Comparison of ENCODE assay signal across 8 cellular contexts in the genomic region with DNA sequence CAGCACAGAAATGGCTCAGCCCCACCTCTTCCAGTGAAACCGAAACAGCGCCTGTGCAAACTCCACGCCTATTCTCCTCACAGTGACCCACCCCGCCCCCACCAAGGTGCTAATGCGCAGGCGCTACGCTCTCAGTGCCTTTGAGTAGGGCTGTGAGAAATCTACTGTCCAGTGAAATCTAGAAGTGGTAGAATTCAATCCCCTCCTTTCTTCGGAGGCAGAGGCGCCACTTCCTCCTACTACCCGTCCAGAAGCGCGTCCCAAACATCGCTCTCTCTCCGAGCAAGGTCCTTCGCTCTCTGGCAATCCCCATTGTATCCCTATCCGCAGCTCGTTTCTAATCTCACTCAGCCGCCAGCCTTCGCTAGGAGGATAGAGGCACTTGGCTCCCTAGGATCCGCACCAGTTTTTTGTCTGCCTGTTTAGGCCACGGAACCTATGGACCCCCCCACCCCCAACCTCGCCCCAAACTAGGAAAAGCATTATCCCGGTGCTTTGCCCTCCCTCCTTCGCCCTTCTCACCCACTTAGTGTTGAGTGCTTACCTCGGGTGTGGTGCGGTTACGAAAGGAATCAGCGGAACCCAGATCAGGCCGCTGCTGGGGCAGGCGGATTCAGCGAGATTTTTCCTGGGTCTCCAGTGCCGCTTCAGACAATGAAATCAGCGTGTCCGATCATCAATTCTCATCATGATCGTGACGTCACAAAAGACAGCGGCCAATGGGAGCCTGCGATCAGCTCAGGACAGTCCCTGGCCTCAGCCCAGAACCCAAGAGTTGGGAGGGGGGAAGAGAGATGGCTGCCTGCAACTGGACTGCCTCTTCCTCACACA. TPM values are rescaled to one million over a fixed set of nuclear protein-coding genes. Genes with fewer than 3 reads are reported as not detected.
DNase-seq lines count a peak whose midpoint lies in the region; ATAC-seq and TF ChIP-seq lines count a peak whose summit lies in the region.

A gene with protein sequence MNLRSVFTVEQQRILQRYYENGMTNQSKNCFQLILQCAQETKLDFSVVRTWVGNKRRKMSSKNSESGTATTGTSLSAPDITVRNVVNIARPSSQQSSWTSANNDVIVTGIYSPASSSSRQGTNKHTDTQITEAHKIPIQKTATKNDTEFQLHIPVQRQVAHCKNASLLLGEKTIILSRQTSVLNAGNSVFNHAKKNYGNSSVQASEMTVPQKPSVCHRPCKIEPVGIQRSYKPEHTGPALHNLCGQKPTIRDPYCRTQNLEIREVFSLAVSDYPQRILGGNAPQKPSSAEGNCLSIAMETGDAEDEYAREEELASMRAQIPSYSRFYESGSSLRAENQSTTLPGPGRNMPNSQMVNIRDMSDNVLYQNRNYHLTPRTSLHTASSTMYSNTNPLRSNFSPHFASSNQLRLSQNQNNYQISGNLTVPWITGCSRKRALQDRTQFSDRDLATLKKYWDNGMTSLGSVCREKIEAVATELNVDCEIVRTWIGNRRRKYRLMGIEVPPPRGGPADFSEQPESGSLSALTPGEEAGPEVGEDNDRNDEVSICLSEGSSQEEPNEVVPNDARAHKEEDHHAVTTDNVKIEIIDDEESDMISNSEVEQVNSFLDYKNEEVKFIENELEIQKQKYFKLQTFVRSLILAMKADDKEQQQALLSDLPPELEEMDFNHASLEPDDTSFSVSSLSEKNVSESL (minus strand): TSS at position 656 of the 831 bp plus-strand sequence. CDS start 27,056 bp downstream, outside the sequence.

- no peak within 1 kb of the TSS for H2BK15ac ChIP-seq in IMR-90 (ENCODE audit: low read depth, low read length)

- H3K27ac ChIP-seq in IMR-90 (ENCODE audit: insufficient read depth, low read length), result peak within 1 kb of the TSS; percentile 83
- H3K27ac ChIP-seq in temporal lobe (ENCODE audit: low read depth, low read length), result peak within 1 kb of the TSS; percentile 36

- ATAC-seq in GM21447 (IDR thresholded peaks at IDR 0.05; ENCODE audit: unreplicated experiment), result peak; percentile 93
- peak; percentile 99 for ATAC-seq in IMR-90 (ENCODE audit: low read depth)

- peak within 1 kb of the TSS; percentile 58 for H3K4me3 ChIP-seq in IMR-90 (ENCODE audit: insufficient read depth, low read depth, low read length)

- H4K5ac ChIP-seq in IMR-90 (ENCODE audit: low read depth, low read length), result peak within 1 kb of the TSS; percentile 43

- TF ChIP-seq RAD21 in IMR-90 (IDR thresholded peaks at IDR 0.05; ENCODE audit: low read length), result no peak

- H3K9ac ChIP-seq in IMR-90 (ENCODE audit: low read depth, low read length), result peak within 1 kb of the TSS; percentile 74

- no peaks in the 10 kb centered on the region for H3K9me3 Mint-ChIP-seq in activated naive CD8-positive, alpha-beta T cell (ENCODE audit: low read depth)

- peak within 1 kb of the TSS; percentile 58 for H4K91ac ChIP-seq in IMR-90 (ENCODE audit: insufficient read depth, low read depth, low read length)

- TF ChIP-seq POLR2A in IMR-90 (IDR thresholded peaks at IDR 0.05; ENCODE audit: low read depth, low read length), result peak; percentile 45; the same call in 1 of the 2 replicates

- no peak within 1 kb of the TSS for H2AK9ac ChIP-seq in IMR-90 (replicated peaks; ENCODE audit: low read depth, low read length, poor library complexity)

- in situ Hi-C loops in IMR-90 (cut with MboI; ENCODE audit: low sequenced_read_pairs) (no loop called here), SK-MEL-5 (cut with HindIII; ENCODE audit: low pct_unique_long_range_greater_than_20kb, low sequenced_read_pairs) (no loop called here)

- no peaks in the 10 kb centered on the region for H3K9me1 ChIP-seq in IMR-90 (ENCODE audit: insufficient read depth, low read length)

- peak within 1 kb of the TSS; percentile 28 for H3K27ac Mint-ChIP-seq in activated naive CD8-positive, alpha-beta T cell

- no peaks in the 10 kb centered on the region for H3K36me3 Mint-ChIP-seq in activated naive CD8-positive, alpha-beta T cell

- H3K14ac ChIP-seq in IMR-90 (replicated peaks; ENCODE audit: low read depth, low read length), result peak within 1 kb of the TSS; percentile 84

- CTCF ChIA-PET in IMR-90 (lab: Yijun Ruan, JAX), result no interaction called here

- peaks cover 5% of the 10 kb centered on the region for H3K4me1 Mint-ChIP-seq in activated naive CD8-positive, alpha-beta T cell (ENCODE audit: low read depth)

- H2BK120ac ChIP-seq in IMR-90 (ENCODE audit: low read depth, low read length), result no peak within 1 kb of the TSS

- H3K56ac ChIP-seq in IMR-90 (ENCODE audit: extremely low read depth, insufficient read depth, low read length), result no peak within 1 kb of the TSS; the same call in 1 of the 2 replicates

- no peak within 1 kb of the TSS for H2AK5ac ChIP-seq in IMR-90 (ENCODE audit: low read depth, low read length)

- no peaks in the 10 kb centered on the region for H4K20me1 ChIP-seq in IMR-90 (ENCODE audit: insufficient read depth, low read length)

- peak within 1 kb of the TSS; percentile 82 for H2AFZ ChIP-seq in IMR-90 (replicated peaks; ENCODE audit: low read length, poor library complexity)

- dilution Hi-C loops in IMR-90 (cut with HindIII; ENCODE audit: low sequenced_read_pairs, unreplicated experiment), result no loop called here

- 0 out of 4 replicates have a peak, but pooled peaks cover 0 to 3% of the 10 kb centered on the region in 2 experiments for H3K79me1 ChIP-seq in IMR-90 (ENCODE audit: low read depth in 1 of 2, low read length in 2 of 2)

- no peak within 1 kb of the TSS for H2BK20ac ChIP-seq in IMR-90 (ENCODE audit: low read depth, low read length)

- DNase-seq in COLO829 (ENCODE audit: low spot score), result peak; percentile 57
- DNase-seq in IMR-90, result peak; percentile 81
- peak; percentile 91 for DNase-seq in SK-MEL-5 (ENCODE audit: low read depth, low spot score)
- DNase-seq in head of caudate nucleus, result peak; percentile 69 to 92 (median 84)
- DNase-seq in occipital lobe (lab: John Stamatoyannopoulos, UW), result peak; percentile 68

- no peaks in the 10 kb centered on the region for H3K4me1 ChIP-seq in IMR-90 (ENCODE audit: control insufficient read depth, insufficient read depth, low read length)

- H2BK5ac ChIP-seq in IMR-90 (ENCODE audit: low read depth, low read length, poor library complexity, severe bottlenecking), result peak within 1 kb of the TSS; percentile 17

- no peaks in the 10 kb centered on the region for H3K27me3 ChIP-seq in IMR-90 (ENCODE audit: control insufficient read depth, insufficient read depth, low read length)

- intact Hi-C loops in IMR-90 (cut with micrococcal nuclease), result loop anchor here (10.0 kb wide), 2 partner anchors 317 to 457 kb away; a partner anchor contains a TSS
- intact Hi-C loops in head of caudate nucleus (cut with DNase I), result no loop called here

- WGBS in IMR-90 (ENCODE audit: extremely low coverage in 2 of 2, insufficient read length in 1 of 2), 2 experiments, result 45% methylated on average over 11 of the region's 38 CpGs; no CpG with 5 or more reads in 1 of the 2 experiments

- H3K4me2 ChIP-seq in IMR-90 (ENCODE audit: low read depth, low read length), result peak within 1 kb of the TSS; percentile 52

- peak within 1 kb of the TSS; percentile 43; the same call in 1 of the 2 replicates for H3K23ac ChIP-seq in IMR-90 (ENCODE audit: low read depth, low read length)

- no TSS peak for BruUV-seq in IMR-90 (replicated peaks; lab: Mats Ljungman, UMichigan)

- peak within 1 kb of the TSS; percentile 48 for H3K18ac ChIP-seq in IMR-90 (ENCODE audit: low read depth, low read length)

- POLR2A ChIA-PET in IMR-90 (lab: Charles Lee; ENCODE audit: unreplicated experiment), result no interaction called here

- no peaks in the 10 kb centered on the region for H3K36me3 ChIP-seq in IMR-90 (ENCODE audit: control insufficient read depth, insufficient read depth, low read length)

- peaks cover 2% of the 10 kb centered on the region for H3K27me3 Mint-ChIP-seq in activated naive CD8-positive, alpha-beta T cell

- H3K4ac ChIP-seq in IMR-90 (ENCODE audit: low read depth, low read length), result peak within 1 kb of the TSS; percentile 65

- H4K8ac ChIP-seq in IMR-90 (ENCODE audit: low read depth in 2 of 2, low read length in 2 of 2), result peak within 1 kb of the TSS; percentile 79 to 81; a peak in 3 of 4 replicates

- TF ChIP-seq CTCF in IMR-90 (conservative IDR thresholded peaks at IDR 0.05; ENCODE audit: low read depth, low read length), result no peak

- H3K4me3 Mint-ChIP-seq in activated naive CD8-positive, alpha-beta T cell, result peak within 1 kb of the TSS; percentile 85

- H3K9me3 ChIP-seq in IMR-90 (ENCODE audit: control insufficient read depth, insufficient read depth, low read length), result no peaks in the 10 kb centered on the region

TF ChIP-seq in IMR-90, 13 proteins besides CTCF, POLR2A, EP300 and RAD21:
- peak; percentile 50; the same call in 1 of the 2 replicates for TF ChIP-seq MAZ (IDR thresholded peaks at IDR 0.05; ENCODE audit: borderline replicate concordance, low read depth, low read length)
- TF ChIP-seq MXI1 (IDR thresholded peaks at IDR 0.05; ENCODE audit: borderline replicate concordance, low read depth, low read length), result no peak

RNA-seq across cellular contexts. Expression of the gene that starts here (rescaled TPM):
- total RNA-seq in IMR-90 (2012; rRNA removed) (11.4 and 11.8 TPM in 2 replicates), occipital lobe (17.8 TPM), temporal lobe (12.3 TPM)
- 1.3 and 1.8 TPM in 2 replicates for polyA plus RNA-seq in IMR-90 (2012; rRNA removed)
- polyA plus RNA-seq in IMR-90 (2012; cell fraction: cytosol; rRNA removed), result 0.41 and 0.65 TPM in 2 replicates
- polyA plus RNA-seq in IMR-90 (2012; cell fraction: nucleus; rRNA removed; ENCODE audit: low replicate concordance), result 0.25 and 2.4 TPM in 2 replicates
- 2.9 and 5.1 TPM in 2 replicates for total RNA-seq in SK-MEL-5 (2014; rRNA removed; shearing (Covaris generic))
- 2.3 and 2.5 TPM in 2 replicates for polyA plus RNA-seq in SK-MEL-5 (2015; cell fraction: cytosol; rRNA removed)
- 3.8 and 10.6 TPM in 2 replicates for polyA plus RNA-seq in SK-MEL-5 (2015; cell fraction: nucleus; rRNA removed)

Comparison
In these comparisons a context has a peak if more than half of its experiments do, and no peak if none do; other contexts are left out.
1. Peak in every context shown above with its lines: DNase-seq, ATAC-seq, H3K4me3 ChIP-seq and H3K27ac ChIP-seq.